8 cellular contexts compared by ENCODE assay signal in genomic region chr4:147616849-147617172, GRCh38. TPM values are rescaled to one million over a fixed set of nuclear protein-coding genes. Genes with fewer than 3 reads are reported as not detected.
A peak's percentile ranks its signal among the peaks of the same experiment; 100 is the strongest.
DNase-seq lines count a peak whose midpoint lies in the region; ATAC-seq, FAIRE-seq and TF ChIP-seq lines count a peak whose summit lies in the region.

No MANE protein-coding gene starts in this region.

- 31 to 40% methylated on average over 6 of the region's 6 CpGs for WGBS in upper lobe of left lung, 2 donors

- peak overlapping the region in 1 of 2 donors; percentile 76 for H3K9ac ChIP-seq in kidney (ENCODE audit: low read length in 2 of 2)

- H3K9me3 Mint-ChIP-seq in activated T-helper 1 cell treated with anti-CD3 and anti-CD28 coated beads, Interleukin-12 subunit alpha, Interleukin-12 subunit beta, Interleukin-2, Interleukin-4 antibody, amounts not matched to agents 30 ng/mL and 10 ng/mL and 1 ng/mL, durations not matched to agents 14 hours and 24 hours and 36 hours = no peaks in the 10 kb centered on the region

- no peaks in the 10 kb centered on the region for H3K27me3 ChIP-seq in upper lobe of left lung

- H3K36me3 ChIP-seq in kidney (ENCODE audit: control insufficient read depth in 1 of 2, insufficient read depth in 2 of 2, low read length in 2 of 2) (peaks cover 3 to 5% of the 10 kb centered on the region in 2 donors), upper lobe of left lung (no peaks in the 10 kb centered on the region)

- H3K36me3 Mint-ChIP-seq in activated T-helper 1 cell treated with anti-CD3 and anti-CD28 coated beads, Interleukin-12 subunit alpha, Interleukin-12 subunit beta, Interleukin-2, Interleukin-4 antibody, amounts not matched to agents 30 ng/mL and 10 ng/mL and 1 ng/mL, durations not matched to agents 14 hours and 24 hours and 36 hours (ENCODE audit: low read depth) = peaks cover 11% of the 10 kb centered on the region

- peak overlapping the region; percentile 92 for H3K4me3 Mint-ChIP-seq in activated T-helper 1 cell treated with anti-CD3 and anti-CD28 coated beads, Interleukin-12 subunit alpha, Interleukin-12 subunit beta, Interleukin-2, Interleukin-4 antibody, amounts not matched to agents 30 ng/mL and 10 ng/mL and 1 ng/mL, durations not matched to agents 14 hours and 24 hours and 36 hours

- H3K27ac Mint-ChIP-seq in activated T-helper 1 cell treated with anti-CD3 and anti-CD28 coated beads, Interleukin-12 subunit alpha, Interleukin-12 subunit beta, Interleukin-2, Interleukin-4 antibody, amounts not matched to agents 30 ng/mL and 10 ng/mL and 1 ng/mL, durations not matched to agents 14 hours and 24 hours and 36 hours = peak overlapping the region; percentile 89

- ATAC-seq in GM18873 (IDR thresholded peaks at IDR 0.05; ENCODE audit: low FRiP score, unreplicated experiment) (peak; percentile 1), HG02938 (IDR thresholded peaks at IDR 0.05; ENCODE audit: unreplicated experiment) (peak; percentile 4), upper lobe of left lung (ENCODE audit: low FRiP score in 2 of 2) (peak in 1 of 2 donors; percentile 1), HG03565 (IDR thresholded peaks at IDR 0.05; ENCODE audit: unreplicated experiment) (no peak)

- intact Hi-C loops in activated T-helper 1 cell treated with anti-CD3 and anti-CD28 coated beads, Interleukin-12 subunit alpha, Interleukin-12 subunit beta, Interleukin-2, Interleukin-4 antibody, amounts not matched to agents 30 ng/mL and 10 ng/mL and 1 ng/mL, durations not matched to agents 14 hours and 24 hours and 36 hours (cut with micrococcal nuclease) = loop anchor here (1.0 to 10.0 kb wide), 8 partner anchors 22 to 826 kb away; partner anchors contain the start of genes ARHGAP10, NR3C2 and PRMT9
- intact Hi-C loops in kidney (cut with DNase I) = no loop called here

- no peak for TF ChIP-seq POLR2A in upper lobe of left lung (IDR thresholded peaks at IDR 0.05)

- no peaks in the 10 kb centered on the region for H3K9me3 ChIP-seq in kidney (ENCODE audit: control insufficient read depth in 1 of 2, low read length in 2 of 2)
- no peaks in the 10 kb centered on the region for H3K9me3 ChIP-seq in upper lobe of left lung

- no peak for FAIRE-seq in kidney (lab: Jason Lieb, UNC)

- TF ChIP-seq EP300 in upper lobe of left lung (IDR thresholded peaks at IDR 0.05) = no peak

- H3K27me3 Mint-ChIP-seq in activated T-helper 1 cell treated with anti-CD3 and anti-CD28 coated beads, Interleukin-12 subunit alpha, Interleukin-12 subunit beta, Interleukin-2, Interleukin-4 antibody, amounts not matched to agents 30 ng/mL and 10 ng/mL and 1 ng/mL, durations not matched to agents 14 hours and 24 hours and 36 hours (ENCODE audit: insufficient read depth) = peaks cover 11% of the 10 kb centered on the region

- DNase-seq in activated T-helper 1 cell treated with anti-CD3 and anti-CD28 coated beads, Interleukin-12 subunit alpha, Interleukin-12 subunit beta, Interleukin-2, Interleukin-4 antibody, amounts not matched to agents 30 ng/mL and 10 ng/mL and 1 ng/mL, durations not matched to agents 14 hours and 24 hours and 36 hours (ENCODE audit: low spot score) = no peak
- DNase-seq in kidney (no peak), upper lobe of left lung (no peak), NCI-H1105 (lab: John Stamatoyannopoulos, UW) (no peak), globus pallidus (ENCODE audit: low spot score) (no peak)

- H3K4me1 ChIP-seq in kidney (ENCODE audit: control insufficient read depth in 1 of 2, insufficient read depth in 1 of 2, low read depth in 1 of 2, low read length in 2 of 2) = peaks cover 6 to 9% of the 10 kb centered on the region in 2 donors
- peaks cover 29 to 44% (median 36%) of the 10 kb centered on the region in 4 donors for H3K4me1 ChIP-seq in upper lobe of left lung

- peaks cover 26% of the 10 kb centered on the region for H3K4me1 Mint-ChIP-seq in activated T-helper 1 cell treated with anti-CD3 and anti-CD28 coated beads, Interleukin-12 subunit alpha, Interleukin-12 subunit beta, Interleukin-2, Interleukin-4 antibody, amounts not matched to agents 30 ng/mL and 10 ng/mL and 1 ng/mL, durations not matched to agents 14 hours and 24 hours and 36 hours (ENCODE audit: low read depth)

- TF ChIP-seq CTCF in kidney (IDR thresholded peaks at IDR 0.05; ENCODE audit: borderline replicate concordance, extremely low read depth, insufficient read depth) (no peak), upper lobe of left lung (IDR thresholded peaks at IDR 0.05) (no peak)

- peak overlapping the region in 1 of 2 donors; percentile 81 for H3K27ac ChIP-seq in kidney (ENCODE audit: low read depth in 2 of 2, low read length in 2 of 2)
- peak overlapping the region in 3 of 4 donors; percentile 87 to 92 (median 87) for H3K27ac ChIP-seq in upper lobe of left lung

- H3K4me3 ChIP-seq in kidney (ENCODE audit: low read length in 2 of 2) = peak overlapping the region; percentile 91 to 92
- peak overlapping the region; percentile 74 to 93 (median 83) for H3K4me3 ChIP-seq in upper lobe of left lung

RNA-seq across cellular contexts. Expression of gene TMEM184C, which starts 0.4 kb away (rescaled TPM):
- 21.6 and 22.7 TPM in 2 replicates for total RNA-seq in activated T-helper 1 cell treated with anti-CD3 and anti-CD28 coated beads, Interleukin-12 subunit alpha, Interleukin-12 subunit beta, Interleukin-2, Interleukin-4 antibody, amounts not matched to agents 30 ng/mL and 10 ng/mL and 1 ng/mL, durations not matched to agents 14 hours and 24 hours and 36 hours
- total RNA-seq in kidney (33.7 TPM), upper lobe of left lung (10 to 100 TPM; 10.5 to 34.0 (median 23.5) TPM)
- 16.2 TPM for polyA plus RNA-seq in kidney (ENCODE audit: insufficient read depth, low read depth, low replicate concordance)
